In genomic region chr17:7842380-7842949, GRCh38 we compare ENCODE assay signal across 8 cellular contexts. TPM values are rescaled to one million over a fixed set of nuclear protein-coding genes. Genes with fewer than 3 reads are reported as not detected.
DNase-seq lines count a peak whose midpoint lies in the region; ATAC-seq and TF ChIP-seq lines count a peak whose summit lies in the region.

No MANE protein-coding gene starts in this region.

- intact Hi-C loops in lower leg skin (cut with DNase I; ENCODE audit: low total_unique reads): no loop called here

- peak overlapping the region; percentile 81 for H3K4me3 ChIP-seq in AG10803 (ENCODE audit: low read length)
- H3K4me3 ChIP-seq in LNCaP clone FGC (ENCODE audit: low read depth, low read length): peak overlapping the region; percentile 88
- H3K4me3 ChIP-seq in lower leg skin (ENCODE audit: low read depth, poor library complexity, severe bottlenecking): peak overlapping the region; percentile 55

- DNase-seq in AG10803 (ENCODE audit: low read depth) (peak; percentile 82), LNCaP clone FGC (ENCODE audit: low read depth) (no peak), dedifferentiated amniotic fluid mesenchymal stem cell (ENCODE audit: extremely low spot score) (peak; percentile 69), lower leg skin (ENCODE audit: low spot score in 2 of 2) (no peak), NCI-H128 (lab: John Stamatoyannopoulos, UW; ENCODE audit: unreplicated experiment) (no peak)
- DNase-seq in activated CD4-positive, alpha-beta T cell treated with anti-CD3 and anti-CD28 coated beads for 48 hours: peak; percentile 96
- peak; percentile 88 to 95 for DNase-seq in stimulated activated CD4-positive, alpha-beta T cell treated with anti-CD3 and anti-CD28 coated beads, Interleukin-4, amount 100 ng/mL, for 48 hours (ENCODE audit: low read depth in 2 of 2)

- TF ChIP-seq POLR2A in lower leg skin (IDR thresholded peaks at IDR 0.05): no peak

- no peak for TF ChIP-seq CTCF in AG10803 (conservative IDR thresholded peaks at IDR 0.05; ENCODE audit: low read length)
- TF ChIP-seq CTCF in LNCaP clone FGC (IDR thresholded peaks at IDR 0.05; ENCODE audit: control insufficient read depth, extremely low read depth, insufficient read depth): no peak
- TF ChIP-seq CTCF in lower leg skin (IDR thresholded peaks at IDR 0.05): no peak

- WGBS in lower leg skin, 2 donors: 0 to 1% methylated on average over 35 to 37 of the region's 37 CpGs

- ATAC-seq in GM19395 (IDR thresholded peaks at IDR 0.05; ENCODE audit: unreplicated experiment): peak; percentile 29

RNA-seq across cellular contexts. Expression of gene KDM6B, which starts 8.4 kb away (rescaled TPM):
- 10 to 100 TPM; 12.5 to 30.9 (median 18.0) TPM for total RNA-seq in lower leg skin

RNA-seq across cellular contexts. Expression of gene TMEM88, which starts 12.4 kb away (rescaled TPM):
- 1 to 10 TPM in 3 of 4 donors, under 1 TPM in 1; 0.91 to 5.9 (median 3.4) TPM for total RNA-seq in lower leg skin

RNA-seq across cellular contexts. Expression of gene NAA38, which starts 14.9 kb away (rescaled TPM):
- 100 to 1,000 TPM in 1 of 4 donors, 10 to 100 TPM in 3; 56.8 to 101 (median 91.3) TPM for total RNA-seq in lower leg skin

RNA-seq across cellular contexts. Expression of gene CYB5D1, which starts 15.3 kb away (rescaled TPM):
- 10 to 100 TPM in 1 of 4 donors, 1 to 10 TPM in 3; 7.0 to 14.1 (median 9.1) TPM for total RNA-seq in lower leg skin

RNA-seq across cellular contexts. Expression of gene CHD3, which starts 46.1 kb away (rescaled TPM):
- total RNA-seq in lower leg skin: 10 to 100 TPM; 36.8 to 71.1 (median 54.8) TPM

Comparison
In these comparisons a context has a peak if more than half of its experiments do, and no peak if none do; other contexts are left out.
1. DNase-seq: peak in AG10803 (single experiment), activated CD4-positive, alpha-beta T cell treated with anti-CD3 and anti-CD28 coated beads for 48 hours (single experiment), dedifferentiated amniotic fluid mesenchymal stem cell (single experiment) and stimulated activated CD4-positive, alpha-beta T cell treated with anti-CD3 and anti-CD28 coated beads, Interleukin-4, amount 100 ng/mL, for 48 hours (2 of 2); none in LNCaP clone FGC (single experiment), lower leg skin (0 of 2) and NCI-H128 (single experiment).
2. Peak in every context shown above with its lines, with median percentiles within 50 percentile points of each other: H3K4me3 ChIP-seq.